25 cellular contexts compared by ENCODE assay signal in genomic region chr4:186392017-186392416, GRCh38.
"Had no signal": no experiment of that assay in that cellular context is flagged by ENCODE, and none has a peak within 500 bp of the region (broad histone marks: within the 10 kb centered on the region; RNA-seq: fewer than 3 reads in every experiment).

No MANE protein-coding gene starts in this region.

- H2AFZ ChIP-seq: parathyroid adenoma had no signal

- ATAC-seq: effector memory CD8-positive, alpha-beta T cell; esophagus mucosa; gastroesophageal sphincter; heart left ventricle; left ventricle myocardium superior; lower lobe of right lung; natural killer cell; right cardiac atrium; stimulated activated effector memory CD8-positive, alpha-beta T cell treated with anti-CD3 and anti-CD28 coated beads, Interleukin-12 subunit alpha, Interleukin-12 subunit beta, amount 100 ng/mL, for 72 hours had no signal

- H3K27ac ChIP-seq: colonic mucosa, epithelial cell of prostate, gastroesophageal sphincter, heart left ventricle, lower lobe of right lung, parathyroid adenoma, sigmoid colon, stomach, thyroid gland, upper lobe of left lung had no signal

- H3K4me3 ChIP-seq: colonic mucosa, gastroesophageal sphincter, heart left ventricle, lower lobe of right lung, sigmoid colon, stomach, thyroid gland, upper lobe of left lung had no signal

- H3K4me1 Mint-ChIP-seq: central memory CD8-positive, alpha-beta T cell; memory B cell; natural killer cell; stimulated activated effector memory CD8-positive, alpha-beta T cell treated with anti-CD3 and anti-CD28 coated beads, Interleukin-12 subunit alpha, Interleukin-12 subunit beta, amount 100 ng/mL, for 72 hours had no signal

- H3K9me3 Mint-ChIP-seq: central memory CD8-positive, alpha-beta T cell; dendritic cell treated with granulocyte-macrophage colony-stimulating factor and Interleukin-4, amounts not matched to agents 40 ng/mL and 50 ng/mL, for 4 days; memory B cell; stimulated activated effector memory CD8-positive, alpha-beta T cell treated with anti-CD3 and anti-CD28 coated beads, Interleukin-12 subunit alpha, Interleukin-12 subunit beta, amount 100 ng/mL, for 72 hours had no signal

- H3K27ac Mint-ChIP-seq: dendritic cell treated with granulocyte-macrophage colony-stimulating factor and Interleukin-4, amounts not matched to agents 40 ng/mL and 50 ng/mL, for 4 days; effector memory CD8-positive, alpha-beta T cell; memory B cell; natural killer cell; progenitor cell of endocrine pancreas; stimulated activated effector memory CD8-positive, alpha-beta T cell treated with anti-CD3 and anti-CD28 coated beads, Interleukin-12 subunit alpha, Interleukin-12 subunit beta, amount 100 ng/mL, for 72 hours had no signal

- H3K4me1 ChIP-seq: colonic mucosa, gastroesophageal sphincter, heart left ventricle, lower lobe of right lung, parathyroid adenoma, sigmoid colon, stomach, thyroid gland, upper lobe of left lung had no signal

- H3K27me3 ChIP-seq: colonic mucosa, gastroesophageal sphincter, heart left ventricle, sigmoid colon, stomach, thyroid gland, upper lobe of left lung had no signal

- H3K9me3 ChIP-seq: colonic mucosa, gastroesophageal sphincter, lower lobe of right lung, sigmoid colon, stomach, thyroid gland, upper lobe of left lung had no signal

- H3K27me3 Mint-ChIP-seq: central memory CD8-positive, alpha-beta T cell; dendritic cell treated with granulocyte-macrophage colony-stimulating factor and Interleukin-4, amounts not matched to agents 40 ng/mL and 50 ng/mL, for 4 days; effector memory CD8-positive, alpha-beta T cell; memory B cell; progenitor cell of endocrine pancreas had no signal

- H3K4me3 Mint-ChIP-seq: central memory CD8-positive, alpha-beta T cell; dendritic cell treated with granulocyte-macrophage colony-stimulating factor and Interleukin-4, amounts not matched to agents 40 ng/mL and 50 ng/mL, for 4 days; effector memory CD8-positive, alpha-beta T cell; memory B cell; natural killer cell; stimulated activated effector memory CD8-positive, alpha-beta T cell treated with anti-CD3 and anti-CD28 coated beads, Interleukin-12 subunit alpha, Interleukin-12 subunit beta, amount 100 ng/mL, for 72 hours had no signal

- H3K79me2 ChIP-seq: parathyroid adenoma had no signal

- H3K36me3 ChIP-seq: colonic mucosa, gastroesophageal sphincter, heart left ventricle, lower lobe of right lung, sigmoid colon, stomach, thyroid gland, upper lobe of left lung had no signal

- H3K36me3 Mint-ChIP-seq: memory B cell; natural killer cell; stimulated activated effector memory CD8-positive, alpha-beta T cell treated with anti-CD3 and anti-CD28 coated beads, Interleukin-12 subunit alpha, Interleukin-12 subunit beta, amount 100 ng/mL, for 72 hours had no signal

- DNase-seq: colonic mucosa; effector memory CD8-positive, alpha-beta T cell; foreskin fibroblast; heart left ventricle; hippocampal formation; left ventricle myocardium superior; lower lobe of right lung; natural killer cell; right cardiac atrium; sigmoid colon; stimulated activated CD4-positive, alpha-beta T cell treated with anti-CD3 and anti-CD28 coated beads, Interleukin-2, amount 100 ng/mL, for 24 hours; stimulated activated CD4-positive, alpha-beta T cell treated with anti-CD3 and anti-CD28 coated beads, Interleukin-4, amount 100 ng/mL, for 24 hours; stimulated activated naive CD4-positive, alpha-beta T cell treated with Interleukin-2 at 50 U/mL for 16 hours; stomach; thyroid gland; upper lobe of left lung had no signal
